In the genomic region with DNA sequence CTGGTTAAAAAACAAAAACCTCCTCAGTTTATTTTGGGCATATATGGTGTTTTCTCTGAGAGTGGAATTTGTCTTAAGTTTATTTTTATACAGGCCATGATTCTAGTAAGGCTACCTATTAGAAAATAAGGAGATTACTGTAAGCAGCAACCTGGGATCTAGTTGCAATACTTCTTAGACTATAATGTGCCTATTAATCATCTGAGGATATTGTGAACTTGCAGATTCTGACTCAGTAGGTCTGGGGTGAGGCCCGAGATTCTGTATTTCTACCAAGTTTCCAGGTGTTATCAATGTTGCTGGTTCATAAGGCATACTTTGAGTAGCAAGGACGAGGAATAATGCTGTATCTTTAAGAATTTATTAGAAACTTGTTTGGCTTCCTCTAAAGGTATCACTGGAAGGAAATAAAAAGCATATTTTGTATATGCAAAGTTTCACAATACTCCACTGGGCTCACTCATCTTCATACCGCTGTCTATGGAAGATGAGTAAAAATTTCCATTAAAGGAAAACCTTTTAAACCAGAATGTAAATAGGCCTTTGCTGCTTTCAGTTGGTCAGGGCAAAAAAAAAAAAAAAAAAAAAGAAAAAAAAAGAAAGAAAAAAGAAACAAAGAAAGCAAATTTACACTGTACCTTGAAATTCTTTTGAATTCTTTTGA, we compare ENCODE assay signal across 1 cellular context.
TF ChIP-seq lines count a peak whose summit lies in the region.

No MANE protein-coding gene starts in this region.

TF ChIP-seq in SK-N-SH, 30 proteins besides CTCF, POLR2A, EP300 and RAD21:
- TF ChIP-seq, protein P1, sequence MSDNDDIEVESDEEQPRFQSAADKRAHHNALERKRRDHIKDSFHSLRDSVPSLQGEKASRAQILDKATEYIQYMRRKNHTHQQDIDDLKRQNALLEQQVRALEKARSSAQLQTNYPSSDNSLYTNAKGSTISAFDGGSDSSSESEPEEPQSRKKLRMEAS (IDR thresholded peaks at IDR 0.05; ENCODE audit: low read depth): no peak
- TF ChIP-seq TCF12 (IDR thresholded peaks at IDR 0.05): peak; percentile 11; the same call in 1 of the 2 replicates
- TF ChIP-seq FOSL2 (IDR thresholded peaks at IDR 0.05; ENCODE audit: borderline replicate concordance, low read depth): 0 out of 2 replicates have a peak, but pooled peaks have one; percentile 4
- TF ChIP-seq, protein P2, sequence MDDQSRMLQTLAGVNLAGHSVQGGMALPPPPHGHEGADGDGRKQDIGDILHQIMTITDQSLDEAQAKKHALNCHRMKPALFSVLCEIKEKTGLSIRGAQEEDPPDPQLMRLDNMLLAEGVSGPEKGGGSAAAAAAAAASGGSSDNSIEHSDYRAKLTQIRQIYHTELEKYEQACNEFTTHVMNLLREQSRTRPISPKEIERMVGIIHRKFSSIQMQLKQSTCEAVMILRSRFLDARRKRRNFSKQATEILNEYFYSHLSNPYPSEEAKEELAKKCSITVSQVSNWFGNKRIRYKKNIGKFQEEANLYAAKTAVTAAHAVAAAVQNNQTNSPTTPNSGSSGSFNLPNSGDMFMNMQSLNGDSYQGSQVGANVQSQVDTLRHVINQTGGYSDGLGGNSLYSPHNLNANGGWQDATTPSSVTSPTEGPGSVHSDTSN (IDR thresholded peaks at IDR 0.05): peak; percentile 49; the same call in 1 of the 2 replicates
